In the genomic region with DNA sequence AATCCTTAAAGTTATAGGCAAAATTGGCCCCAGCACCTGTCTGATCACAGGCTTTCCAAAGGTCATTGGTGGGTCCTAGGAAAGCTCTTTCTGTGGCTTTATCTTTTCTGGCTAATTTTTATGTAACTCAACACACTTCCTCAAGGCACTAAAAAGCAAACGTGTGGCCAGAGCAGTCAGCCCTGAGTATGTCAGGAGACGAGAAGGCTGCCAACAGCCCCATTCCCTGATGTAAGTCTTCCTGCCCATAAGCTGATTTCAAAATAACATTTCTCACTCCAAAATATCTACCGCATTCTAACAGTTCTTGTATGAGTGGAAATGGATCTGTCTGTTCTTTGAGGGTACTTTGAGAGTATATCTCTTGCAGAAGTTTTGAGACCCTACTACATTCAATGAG, we compare ENCODE assay signal across 17 cellular contexts.
"Had no signal": no experiment of that assay in that cellular context is flagged by ENCODE, and none has a peak within 500 bp of the region (broad histone marks: within the 10 kb centered on the region; RNA-seq: fewer than 3 reads in every experiment).

No MANE protein-coding gene starts in this region.

- H3K4me3 Mint-ChIP-seq: activated T-cell treated with anti-CD3 and anti-CD28 coated beads, Interleukin-2, amount 50 U/mL, for 24 hours; activated T-helper 17 cell treated with anti-CD3 and anti-CD28 coated beads, Interleukin-2, amount 50 U/mL, for 72 hours; mesothelial cell of epicardium; naive thymus-derived CD8-positive, alpha-beta T cell; neural progenitor cell had no signal

- ATAC-seq: activated naive CD4-positive, alpha-beta T cell treated with anti-CD3 and anti-CD28 coated beads, Interleukin-2, amount 50 U/mL, for 72 hours; activated T-helper 17 cell treated with anti-CD3 and anti-CD28 coated beads, Interleukin-2, amount 50 U/mL, for 72 hours; left lobe of liver; naive thymus-derived CD8-positive, alpha-beta T cell; upper lobe of right lung had no signal

- H3K36me3 ChIP-seq: ascending aorta, brain microvascular endothelial cell, neural progenitor cell, upper lobe of right lung had no signal

- H3K9me3 ChIP-seq: upper lobe of right lung had no signal

- DNase-seq: activated T-cell treated with anti-CD3 and anti-CD28 coated beads, Interleukin-2, amount 50 U/mL, for 24 hours; brain microvascular endothelial cell; central memory CD4-positive, alpha-beta T cell; effector memory CD4-positive, alpha-beta T cell; foreskin fibroblast; naive thymus-derived CD8-positive, alpha-beta T cell; retina; stimulated activated CD4-positive, alpha-beta T cell treated with anti-CD3 and anti-CD28 coated beads, Interleukin-4, amount 100 ng/mL, for 24 hours; stimulated activated naive CD4-positive, alpha-beta T cell treated with Interleukin-2 at 50 U/mL for 16 hours; upper lobe of right lung had no signal

- H3K4me2 ChIP-seq: neural progenitor cell had no signal

- H3K4me3 ChIP-seq: ascending aorta, lung, neural progenitor cell, upper lobe of right lung had no signal

- H3K27ac ChIP-seq: ascending aorta, brain microvascular endothelial cell, neural progenitor cell, upper lobe of right lung had no signal

- H2AFZ ChIP-seq: neural progenitor cell had no signal

- H3K36me3 Mint-ChIP-seq: neural progenitor cell had no signal

- H3K9me3 Mint-ChIP-seq: activated T-helper 17 cell treated with anti-CD3 and anti-CD28 coated beads, Interleukin-2, amount 50 U/mL, for 72 hours had no signal

- H3K4me1 Mint-ChIP-seq: activated T-helper 17 cell treated with anti-CD3 and anti-CD28 coated beads, Interleukin-2, amount 50 U/mL, for 72 hours; mesothelial cell of epicardium; naive thymus-derived CD8-positive, alpha-beta T cell; neural progenitor cell had no signal

- H3K27me3 ChIP-seq: ascending aorta, brain microvascular endothelial cell, neural progenitor cell, upper lobe of right lung had no signal

- H3K4me1 ChIP-seq: ascending aorta, neural progenitor cell, upper lobe of right lung had no signal

- H3K27me3 Mint-ChIP-seq: naive thymus-derived CD8-positive, alpha-beta T cell had no signal

- H3K9ac ChIP-seq: neural progenitor cell had no signal

- H3K27ac Mint-ChIP-seq: activated naive CD4-positive, alpha-beta T cell treated with anti-CD3 and anti-CD28 coated beads, Interleukin-2, amount 50 U/mL, for 72 hours; activated T-cell treated with anti-CD3 and anti-CD28 coated beads, Interleukin-2, amount 50 U/mL, for 24 hours; activated T-helper 17 cell treated with anti-CD3 and anti-CD28 coated beads, Interleukin-2, amount 50 U/mL, for 72 hours; mesothelial cell of epicardium; neural progenitor cell had no signal
